9 cellular contexts compared by ENCODE assay signal in the genomic region with DNA sequence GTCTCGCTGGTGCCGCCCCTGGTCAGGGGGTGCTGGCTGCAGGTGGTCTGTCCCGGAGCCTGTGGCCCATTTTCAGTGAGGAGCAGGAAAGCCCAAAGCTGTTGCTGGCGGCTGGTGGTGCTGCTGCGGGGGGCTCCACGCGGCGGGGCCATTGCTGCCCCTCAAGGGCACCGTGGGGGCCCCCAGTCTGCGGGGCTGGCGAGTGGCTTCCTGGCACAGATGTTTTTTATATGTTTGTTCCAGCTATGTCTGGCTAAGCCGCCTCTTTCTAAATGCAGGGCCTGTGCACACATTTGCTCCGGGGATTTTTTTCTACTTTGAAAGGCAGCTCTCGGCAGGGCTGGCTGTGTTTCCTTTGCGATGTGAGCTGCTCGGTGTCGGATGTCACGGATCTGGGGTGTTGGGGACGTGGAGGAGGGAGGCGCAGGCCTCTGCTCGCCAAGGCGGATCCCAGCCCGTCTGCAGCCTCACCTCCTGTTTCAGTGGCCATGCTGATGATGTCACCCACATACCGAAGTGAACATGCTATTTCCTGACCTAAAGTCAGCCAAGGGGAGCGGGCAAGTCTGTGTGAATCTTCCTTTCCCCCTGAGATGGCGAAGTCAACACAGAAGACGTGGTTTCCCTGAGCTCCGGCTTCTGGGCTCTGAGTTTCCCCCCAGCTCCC.
DNase-seq lines count a peak whose midpoint lies in the region; ATAC-seq lines count a peak whose summit lies in the region.
"Had no signal": no experiment of that assay in that cellular context is flagged by ENCODE, and none has a peak within 500 bp of the region (broad histone marks: within the 10 kb centered on the region; RNA-seq: fewer than 3 reads in every experiment).

No MANE protein-coding gene starts in this region.

- DNase-seq in GM04503 (ENCODE audit: low read depth), result peak; percentile 61
- DNase-seq in SJSA1 (ENCODE audit: low read depth in 1 of 2, low spot score in 2 of 2), result peak; percentile 86 to 89
- DNase-seq in glomerular endothelial cell (ENCODE audit: extremely low read depth, low read depth, low spot score), result peak; percentile 22
- peak; percentile 91 for DNase-seq in posterior vena cava (ENCODE audit: low spot score)
- DNase-seq in activated naive CD4-positive, alpha-beta T cell treated with Interleukin-2 at 50 U/mL for 16 hours, result no peak
- DNase-seq: effector CD8-positive, alpha-beta T cell had no signal

- no peak for ATAC-seq in HG03175 (IDR thresholded peaks at IDR 0.05; ENCODE audit: unreplicated experiment)
- ATAC-seq in HG03442 (IDR thresholded peaks at IDR 0.05; ENCODE audit: unreplicated experiment), result no peak
- no peak for ATAC-seq in GM19324 (IDR thresholded peaks at IDR 0.05; ENCODE audit: low FRiP score, unreplicated experiment)

- peaks cover 63% of the 10 kb centered on the region for H3K4me1 ChIP-seq in SJSA1 (replicated peaks)

- no peaks in the 10 kb centered on the region for H3K27me3 ChIP-seq in SJSA1 (replicated peaks)

- H3K27ac ChIP-seq in SJSA1, result peak overlapping the region; percentile 86

- peaks cover 1% of the 10 kb centered on the region; the same call in 1 of the 2 replicates for H3K9me3 ChIP-seq in SJSA1 (replicated peaks)

- intact Hi-C loops in posterior vena cava (cut with DNase I), result loop anchor here (5.0 to 10.0 kb wide), 2 partner anchors 57 to 1665 kb away; no protein-coding TSS in a partner anchor

- no peak overlapping the region for H3K4me3 ChIP-seq in SJSA1

- no peaks in the 10 kb centered on the region for H3K36me3 ChIP-seq in SJSA1
